In the genomic region with DNA sequence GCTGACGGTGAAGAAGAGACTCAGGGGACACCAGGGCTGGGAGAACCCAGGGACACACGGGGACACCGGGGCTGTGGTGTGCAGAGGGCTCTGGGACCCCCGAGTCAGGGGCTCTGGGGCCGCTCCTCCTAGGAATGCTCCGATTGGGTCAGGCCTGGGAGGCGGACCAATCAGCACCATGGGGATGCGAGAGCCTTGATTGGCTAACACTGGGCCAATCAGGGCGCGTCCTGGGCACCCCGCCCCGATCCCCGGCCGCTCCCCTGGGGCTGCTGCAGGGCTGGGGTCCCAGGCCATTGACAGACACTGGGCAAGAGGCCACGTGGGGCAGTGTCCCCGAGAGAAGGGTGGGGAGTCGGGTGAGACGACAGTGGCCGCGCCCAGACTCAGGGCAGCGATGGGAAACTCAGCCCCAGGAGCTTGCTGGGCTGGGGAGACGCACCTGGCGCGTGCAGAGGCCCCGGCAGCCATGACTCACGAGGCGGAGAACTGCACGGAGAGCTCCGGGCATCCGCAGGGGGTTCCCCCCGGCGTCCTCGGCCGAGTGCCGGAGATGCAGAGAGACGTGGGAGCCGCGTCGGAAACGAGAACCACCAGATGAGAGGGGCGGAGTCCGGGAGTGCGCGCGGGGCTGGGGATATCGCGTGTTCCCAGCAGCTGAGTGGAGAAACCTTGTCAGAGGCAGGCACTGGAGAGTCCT, we compare ENCODE assay signal across 13 cellular contexts. TPM values are rescaled to one million over a fixed set of nuclear protein-coding genes. Genes with fewer than 3 reads are reported as not detected.
DNase-seq lines count a peak whose midpoint lies in the region; ATAC-seq, FAIRE-seq and TF ChIP-seq lines count a peak whose summit lies in the region.
"Not testable (repeated sequence)": the region's sequence is repeated elsewhere in the genome, so short reads cannot be mapped to it uniquely, and the experiment has no call there.
"Had no signal": no experiment of that assay in that cellular context is flagged by ENCODE, and none has a peak within 500 bp of the region (broad histone marks: within the 10 kb centered on the region; RNA-seq: fewer than 3 reads in every experiment).

No MANE protein-coding gene starts in this region.

- whole genome bisulfite sequencing in IMR-90 (ENCODE audit: extremely low coverage in 2 of 2, insufficient read length in 1 of 2), 2 experiments, result no CpG with 5 or more reads among the region's 47 CpGs
- no CpG with 5 or more reads among the region's 47 CpGs for WGBS in heart right ventricle, 2 donors
- no CpG with 5 or more reads among the region's 47 CpGs for WGBS in pancreas, 2 donors
- WGBS in aorta, 2 donors, result no CpG with 5 or more reads among the region's 47 CpGs

- H3K23ac ChIP-seq in IMR-90 (ENCODE audit: low read depth, low read length), result not testable (repeated sequence)

- POLR2A ChIA-PET in IMR-90 (lab: Charles Lee; ENCODE audit: unreplicated experiment), result not testable (repeated sequence)

- not testable (repeated sequence) for H3K9me3 ChIP-seq in IMR-90 (ENCODE audit: control insufficient read depth, insufficient read depth, low read length); T-helper 17 cell (ENCODE audit: control insufficient read depth, low read length, poor library complexity, severe bottlenecking); heart right ventricle; pancreas; aorta (ENCODE audit: control insufficient read depth, low read length)

- H2BK15ac ChIP-seq in IMR-90 (ENCODE audit: low read depth, low read length), result not testable (repeated sequence)

- not testable (repeated sequence) for H3K79me1 ChIP-seq in IMR-90 (ENCODE audit: low read depth in 1 of 2, low read length in 2 of 2)

- ATAC-seq in IMR-90 (ENCODE audit: low read depth) (peak; percentile 56; the same call in 1 of the 2 replicates), T-helper 17 cell (peak; percentile 24), esophagus mucosa (peak; percentile 4), heart right ventricle (peak in 5 of 8 donors; percentile 28 to 68 (median 53)), pancreas (peak in 3 of 4 donors; percentile 37 to 48 (median 40)), aorta (ENCODE audit: low FRiP score) (peak; percentile 5)
- peak; percentile 56 to 75 for ATAC-seq in activated T-cell treated with anti-CD3 and anti-CD28 coated beads, Interleukin-2, amount 50 U/mL, for 72 hours (replicated peaks in 1 of 2)

- not testable (repeated sequence) for H2AFZ ChIP-seq in IMR-90 (replicated peaks; ENCODE audit: low read length, poor library complexity)

- H3K4me3 ChIP-seq in IMR-90 (ENCODE audit: insufficient read depth, low read depth, low read length); heart right ventricle; pancreas; aorta (ENCODE audit: low read length in 2 of 2): not testable (repeated sequence)

- not testable (repeated sequence) for H2BK120ac ChIP-seq in IMR-90 (ENCODE audit: low read depth, low read length)

- not testable (repeated sequence) for H3K14ac ChIP-seq in IMR-90 (replicated peaks; ENCODE audit: low read depth, low read length)

- not testable (repeated sequence) for H3K18ac ChIP-seq in IMR-90 (ENCODE audit: low read depth, low read length)

- not testable (repeated sequence) for H2BK20ac ChIP-seq in IMR-90 (ENCODE audit: low read depth, low read length)

- CTCF ChIA-PET in IMR-90 (lab: Yijun Ruan, JAX), result not testable (repeated sequence)

- in situ Hi-C loops in IMR-90 (cut with MboI; ENCODE audit: low sequenced_read_pairs), result not testable (repeated sequence)

- H2AK5ac ChIP-seq in IMR-90 (ENCODE audit: low read depth, low read length), result not testable (repeated sequence)

- H3K9ac ChIP-seq in IMR-90 (ENCODE audit: low read depth, low read length), result not testable (repeated sequence)

- not testable (repeated sequence) for H4K91ac ChIP-seq in IMR-90 (ENCODE audit: insufficient read depth, low read depth, low read length)

- not testable (repeated sequence) for H4K8ac ChIP-seq in IMR-90 (ENCODE audit: low read depth in 2 of 2, low read length in 2 of 2)

- BruUV-seq in IMR-90 (replicated peaks; lab: Mats Ljungman, UMichigan), result not testable (repeated sequence)

- H3K4me2 ChIP-seq in IMR-90 (ENCODE audit: low read depth, low read length), result not testable (repeated sequence)

- H3K9me1 ChIP-seq in IMR-90 (ENCODE audit: insufficient read depth, low read length), result not testable (repeated sequence)

- not testable (repeated sequence) for TF ChIP-seq RAD21 in IMR-90 (IDR thresholded peaks at IDR 0.05; ENCODE audit: low read length)

- not testable (repeated sequence) for TF ChIP-seq POLR2A in IMR-90 (IDR thresholded peaks at IDR 0.05; ENCODE audit: low read depth, low read length)

- H4K5ac ChIP-seq in IMR-90 (ENCODE audit: low read depth, low read length), result not testable (repeated sequence)

- intact Hi-C loops in IMR-90 (cut with micrococcal nuclease); heart right ventricle (cut with DNase I); pancreas (cut with DNase I); aorta (cut with DNase I): not testable (repeated sequence)

- not testable (repeated sequence) for H3K4me1 ChIP-seq in IMR-90 (ENCODE audit: control insufficient read depth, insufficient read depth, low read length); heart right ventricle; pancreas; aorta (ENCODE audit: control insufficient read depth in 1 of 2, insufficient read depth in 2 of 2, low read length in 2 of 2)

- dilution Hi-C loops in IMR-90 (cut with HindIII; ENCODE audit: low sequenced_read_pairs, unreplicated experiment), result not testable (repeated sequence)

- H2AK9ac ChIP-seq in IMR-90 (replicated peaks; ENCODE audit: low read depth, low read length, poor library complexity), result not testable (repeated sequence)

- not testable (repeated sequence) for H3K4me3 Mint-ChIP-seq in T-helper 17 cell; activated T-cell treated with anti-CD3 and anti-CD28 coated beads, Interleukin-2, amount 50 U/mL, for 72 hours

- H3K27ac Mint-ChIP-seq in T-helper 17 cell; activated T-cell treated with anti-CD3 and anti-CD28 coated beads, Interleukin-2, amount 50 U/mL, for 72 hours: not testable (repeated sequence)

- H3K27me3 Mint-ChIP-seq in T-helper 17 cell; activated T-cell treated with anti-CD3 and anti-CD28 coated beads, Interleukin-2, amount 50 U/mL, for 72 hours (ENCODE audit: low read depth): not testable (repeated sequence)

- H3K27ac ChIP-seq in IMR-90 (ENCODE audit: insufficient read depth, low read length); heart right ventricle; pancreas; aorta (ENCODE audit: low read depth in 1 of 2, low read length in 2 of 2): not testable (repeated sequence)

- not testable (repeated sequence) for H3K4ac ChIP-seq in IMR-90 (ENCODE audit: low read depth, low read length)

- H4K20me1 ChIP-seq in IMR-90 (ENCODE audit: insufficient read depth, low read length), result not testable (repeated sequence)

- not testable (repeated sequence) for DNase-seq in IMR-90; T-helper 17 cell; activated T-cell treated with anti-CD3 and anti-CD28 coated beads, Interleukin-2, amount 50 U/mL, for 72 hours; heart right ventricle; pancreas; aorta

- not testable (repeated sequence) for H3K36me3 ChIP-seq in IMR-90 (ENCODE audit: control insufficient read depth, insufficient read depth, low read length); heart right ventricle; pancreas; aorta (ENCODE audit: control insufficient read depth in 1 of 2, insufficient read depth in 2 of 2, low read length in 1 of 2)

- not testable (repeated sequence) for H3K27me3 ChIP-seq in IMR-90 (ENCODE audit: control insufficient read depth, insufficient read depth, low read length); heart right ventricle; pancreas; aorta (ENCODE audit: control insufficient read depth in 1 of 2, insufficient read depth in 2 of 2, low read length in 1 of 2)

- H3K56ac ChIP-seq in IMR-90 (ENCODE audit: extremely low read depth, insufficient read depth, low read length), result not testable (repeated sequence)

- TF ChIP-seq CTCF in IMR-90 (conservative IDR thresholded peaks at IDR 0.05; ENCODE audit: low read depth, low read length); heart right ventricle (IDR thresholded peaks at IDR 0.05); pancreas (IDR thresholded peaks at IDR 0.05): not testable (repeated sequence)

- not testable (repeated sequence) for H3K4me1 Mint-ChIP-seq in T-helper 17 cell; activated T-cell treated with anti-CD3 and anti-CD28 coated beads, Interleukin-2, amount 50 U/mL, for 72 hours (ENCODE audit: low read depth)

- H3K9me3 Mint-ChIP-seq in activated T-cell treated with anti-CD3 and anti-CD28 coated beads, Interleukin-2, amount 50 U/mL, for 72 hours, result not testable (repeated sequence)

- FAIRE-seq in pancreas (lab: Jason Lieb, UNC), result not testable (repeated sequence)

- not testable (repeated sequence) for H3K36me3 Mint-ChIP-seq in T-helper 17 cell (ENCODE audit: low read depth); activated T-cell treated with anti-CD3 and anti-CD28 coated beads, Interleukin-2, amount 50 U/mL, for 72 hours (ENCODE audit: insufficient read depth in 2 of 2)

- H2BK5ac ChIP-seq in IMR-90 (ENCODE audit: low read depth, low read length, poor library complexity, severe bottlenecking), result not testable (repeated sequence)

RNA-seq across cellular contexts. Expression of gene TPSB2, which starts 2.2 kb away (rescaled TPM):
- not detected in 2 replicates for total RNA-seq in IMR-90 (2012; rRNA removed)
- polyA plus RNA-seq in IMR-90 (2012; rRNA removed), result not detected in 2 replicates
- not detected in 2 replicates for polyA plus RNA-seq in IMR-90 (2012; cell fraction: cytosol; rRNA removed)
- not detected in 2 replicates for polyA plus RNA-seq in IMR-90 (2012; cell fraction: nucleus; rRNA removed; ENCODE audit: low replicate concordance)
- not detected for total RNA-seq in T-helper 17 cell
- total RNA-seq in activated T-cell treated with anti-CD3 and anti-CD28 coated beads, Interleukin-2, amount 50 U/mL, for 72 hours, result under 1 TPM in 1 of 2 donors, not detected in 1; 0.60 TPM
- 4.5 TPM for total RNA-seq in esophagus mucosa
- total RNA-seq in heart right ventricle, result 1 to 10 TPM in 7 of 10 donors, under 1 TPM in 3; 0.33 to 5.2 (median 1.8) TPM
- polyA plus RNA-seq in heart right ventricle, result 1 to 10 TPM; 1.7 to 6.4 TPM
- 1 to 10 TPM in 5 of 6 donors, under 1 TPM in 1; 0.69 to 9.9 (median 4.8) TPM for total RNA-seq in pancreas
- 10 to 100 TPM in 1 of 2 donors, 1 to 10 TPM in 1; 2.4 to 12.2 TPM for polyA plus RNA-seq in pancreas
- total RNA-seq in aorta, result 10 to 100 TPM; 17.0 to 51.0 TPM
- polyA plus RNA-seq in aorta, result 10 to 100 TPM in 1 of 2 donors, 1 to 10 TPM in 1; 4.9 to 10.8 TPM
- total RNA-seq: CD8-positive, alpha-beta T cell; H9; HT-29 had no signal
- polyA plus RNA-seq: BJ, CD14-positive monocyte had no signal

RNA-seq across cellular contexts. Expression of gene TPSG1, which starts 7.1 kb away (rescaled TPM):
- total RNA-seq in IMR-90 (2012; rRNA removed), result not detected in 2 replicates
- polyA plus RNA-seq in IMR-90 (2012; rRNA removed), result not detected in 2 replicates
- not detected in 2 replicates for polyA plus RNA-seq in IMR-90 (2012; cell fraction: cytosol; rRNA removed)
- not detected in 2 replicates for polyA plus RNA-seq in IMR-90 (2012; cell fraction: nucleus; rRNA removed; ENCODE audit: low replicate concordance)
- total RNA-seq in T-helper 17 cell, result not detected
- total RNA-seq in activated T-cell treated with anti-CD3 and anti-CD28 coated beads, Interleukin-2, amount 50 U/mL, for 72 hours, result under 1 TPM in 1 of 2 donors, not detected in 1; 0.32 TPM
- total RNA-seq in esophagus mucosa, result 0.24 TPM
- total RNA-seq in heart right ventricle, result under 1 TPM in 1 of 10 donors, not detected in 9; 0.37 TPM
- under 1 TPM in 1 of 2 donors, not detected in 1; 0.06 TPM for polyA plus RNA-seq in heart right ventricle
- total RNA-seq in pancreas, result under 1 TPM in 1 of 6 donors, not detected in 5; 0.26 TPM
- polyA plus RNA-seq in pancreas, result under 1 TPM in 1 of 2 donors, not detected in 1; 0.12 TPM
- under 1 TPM in 1 of 2 donors, not detected in 1; 0.81 TPM for total RNA-seq in aorta
- 1 to 10 TPM in 1 of 2 donors, not detected in 1; 4.6 TPM for polyA plus RNA-seq in aorta
- total RNA-seq: A673; CD8-positive, alpha-beta T cell; H9 had no signal
- polyA plus RNA-seq: BJ, CD14-positive monocyte had no signal

RNA-seq across cellular contexts. Expression of gene TPSAB1, which starts 8.3 kb away (rescaled TPM):
- total RNA-seq in IMR-90 (2012; rRNA removed) (not detected in 2 replicates), T-helper 17 cell (not detected), esophagus mucosa (4.6 TPM), heart right ventricle (10 to 100 TPM in 1 of 10 donors, 1 to 10 TPM in 7, under 1 TPM in 2; 0.53 to 11.4 (median 2.2) TPM), pancreas (10 to 100 TPM in 1 of 6 donors, 1 to 10 TPM in 5; 1.1 to 17.0 (median 4.9) TPM), aorta (10 to 100 TPM; 12.2 to 38.0 TPM)
- polyA plus RNA-seq in IMR-90 (2012; rRNA removed) (not detected in 2 replicates), heart right ventricle (1 to 10 TPM; 1.5 to 5.8 TPM), pancreas (10 to 100 TPM in 1 of 2 donors, 1 to 10 TPM in 1; 1.3 to 14.5 TPM), aorta (1 to 10 TPM; 3.0 to 3.8 TPM)
- polyA plus RNA-seq in IMR-90 (2012; cell fraction: cytosol; rRNA removed), result not detected in 2 replicates
- polyA plus RNA-seq in IMR-90 (2012; cell fraction: nucleus; rRNA removed; ENCODE audit: low replicate concordance), result not detected in 2 replicates
- total RNA-seq in activated T-cell treated with anti-CD3 and anti-CD28 coated beads, Interleukin-2, amount 50 U/mL, for 72 hours, result under 1 TPM in 1 of 2 donors, not detected in 1; 0.28 TPM
- total RNA-seq: CD8-positive, alpha-beta T cell; H9; HT-29 had no signal
- polyA plus RNA-seq: BJ, CD14-positive monocyte had no signal

RNA-seq across cellular contexts. Expression of gene TPSD1, which starts 23.7 kb away (rescaled TPM):
- not detected in 2 replicates for total RNA-seq in IMR-90 (2012; rRNA removed)
- not detected in 2 replicates for polyA plus RNA-seq in IMR-90 (2012; rRNA removed)
- polyA plus RNA-seq in IMR-90 (2012; cell fraction: cytosol; rRNA removed), result not detected in 2 replicates
- not detected in 2 replicates for polyA plus RNA-seq in IMR-90 (2012; cell fraction: nucleus; rRNA removed; ENCODE audit: low replicate concordance)
- total RNA-seq in T-helper 17 cell, result not detected
- not detected for total RNA-seq in activated T-cell treated with anti-CD3 and anti-CD28 coated beads, Interleukin-2, amount 50 U/mL, for 72 hours
- not detected for total RNA-seq in esophagus mucosa
- under 1 TPM in 3 of 10 donors, not detected in 7; 0.28 to 0.44 (median 0.33) TPM for total RNA-seq in heart right ventricle
- under 1 TPM; 0.12 to 0.51 TPM for polyA plus RNA-seq in heart right ventricle
- total RNA-seq in pancreas, result under 1 TPM in 1 of 6 donors, not detected in 5; 0.61 TPM
- polyA plus RNA-seq in pancreas, result under 1 TPM; 0.19 to 0.26 TPM
- not detected for total RNA-seq in aorta
- polyA plus RNA-seq in aorta, result under 1 TPM in 1 of 2 donors, not detected in 1; 0.38 TPM
- total RNA-seq: CD8-positive, alpha-beta T cell; H9; HT-29 had no signal
- polyA plus RNA-seq: BJ, CD14-positive monocyte had no signal

Comparison
In these comparisons a context has a peak if more than half of its experiments do, and no peak if none do; other contexts are left out.
1. ATAC-seq: peak in every context shown above with its lines; median percentile 66 in activated T-cell treated with anti-CD3 and anti-CD28 coated beads, Interleukin-2, amount 50 U/mL, for 72 hours; 56 in IMR-90; 53 in heart right ventricle; 40 in pancreas; 24 in T-helper 17 cell; 5 in aorta; 4 in esophagus mucosa.